7 cellular contexts compared by ENCODE assay signal in the genomic region with DNA sequence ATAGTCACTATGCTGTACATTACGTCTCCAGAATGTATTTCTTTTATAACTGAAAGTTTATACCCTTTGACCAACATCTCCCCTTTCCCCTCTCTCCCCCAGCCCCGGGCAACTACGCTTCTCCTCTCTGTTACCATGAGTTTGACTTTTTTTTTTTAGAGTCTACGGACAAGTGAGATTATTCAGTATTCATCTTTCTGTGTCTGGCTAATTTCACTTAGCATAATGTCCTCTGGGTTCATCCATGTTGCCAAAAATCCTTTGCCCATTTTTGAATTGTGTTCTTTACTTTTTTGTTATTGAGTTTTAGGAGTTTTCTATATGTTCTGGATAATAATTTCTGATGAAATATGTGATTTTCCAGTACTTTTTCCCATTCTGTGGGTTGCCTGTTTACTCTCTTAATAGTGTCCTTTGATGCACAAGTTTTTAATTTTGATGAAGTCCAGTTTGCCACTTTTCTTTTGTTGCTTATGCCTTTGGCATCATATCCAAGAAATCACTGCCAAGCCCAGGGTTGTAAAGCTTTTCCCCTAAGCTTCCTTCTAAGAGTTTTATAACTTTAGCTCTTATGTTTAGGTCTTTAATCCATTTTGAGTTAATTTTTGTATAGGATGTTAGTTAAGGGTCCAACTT.
"Had no signal": no experiment of that assay in that cellular context is flagged by ENCODE, and none has a peak within 500 bp of the region (broad histone marks: within the 10 kb centered on the region; RNA-seq: fewer than 3 reads in every experiment).

No MANE protein-coding gene starts in this region.

- H3K27ac Mint-ChIP-seq: IgD-negative memory B cell had no signal

- H3K4me3 Mint-ChIP-seq: IgD-negative memory B cell had no signal

- DNase-seq: IMR-90, KBM-7 had no signal

- H3K27ac ChIP-seq: HL-60 had no signal

- H3K4me3 ChIP-seq: K562 had no signal

- FAIRE-seq: HepG2, HTR-8/SVneo, K562 had no signal

- ATAC-seq: HepG2, K562 had no signal
